ENCODE assay signal across 1 cellular context in the genomic region with DNA sequence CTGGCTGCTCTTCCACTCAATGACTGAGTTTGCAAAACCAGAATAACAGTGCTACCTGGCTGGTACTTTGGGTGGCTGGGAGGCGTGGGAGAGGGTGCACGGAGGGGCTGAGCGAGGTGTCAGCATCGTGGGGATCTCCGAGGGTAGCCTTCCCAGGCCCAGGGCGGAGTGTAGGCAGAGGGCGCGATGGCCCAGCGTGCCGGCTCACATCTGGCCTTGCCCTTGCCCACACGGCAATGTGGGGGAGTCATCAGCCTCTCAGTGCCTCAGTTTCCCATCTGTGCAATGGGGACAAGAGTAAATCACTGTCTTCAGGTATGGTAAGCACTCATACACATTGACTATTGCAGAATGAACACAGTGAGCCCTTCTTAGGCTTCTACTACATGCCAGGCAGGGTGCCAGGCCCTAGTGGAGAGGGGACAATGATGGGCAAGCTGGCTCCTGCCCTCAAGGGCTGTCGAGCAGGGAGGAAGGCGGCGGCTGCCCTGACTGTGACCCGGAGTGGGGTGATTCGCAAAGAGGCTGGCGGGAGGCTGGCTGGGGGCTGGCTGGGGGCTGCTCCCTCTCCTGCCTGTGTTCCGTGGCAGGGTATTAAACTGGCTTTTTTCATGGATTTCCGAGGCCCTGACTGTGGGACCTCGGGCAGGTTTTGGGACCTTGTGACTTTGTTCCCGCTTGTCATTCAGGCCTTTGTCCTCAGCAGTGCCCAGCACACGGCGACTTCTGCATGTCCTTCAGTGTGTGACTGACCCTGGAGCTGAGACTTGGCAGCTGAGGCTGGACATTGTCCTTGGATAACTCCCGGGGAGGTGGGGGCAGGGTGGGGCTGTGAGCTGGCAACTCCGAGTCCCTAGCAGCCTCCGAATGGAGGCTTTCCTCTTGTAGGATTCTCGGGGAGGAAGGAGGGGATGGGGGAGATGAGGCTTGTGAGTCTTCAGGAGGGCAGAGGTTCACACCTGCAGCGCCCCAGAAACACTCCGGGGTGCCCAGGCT.
TF ChIP-seq lines count a peak whose summit lies in the region.

No MANE protein-coding gene starts in this region.

TF ChIP-seq in HepG2, 621 proteins besides CTCF, POLR2A, EP300 and RAD21 (continued from another document):
- 0 out of 2 replicates have a peak, but pooled peaks have one; percentile 29 for TF ChIP-seq BORCS8-MEF2B (CRISPR knock-in tag; IDR thresholded peaks at IDR 0.05)
- no peak for TF ChIP-seq ZNF282 (IDR thresholded peaks at IDR 0.05; ENCODE audit: partially characterized antibody)
- TF ChIP-seq RFX1 (IDR thresholded peaks at IDR 0.05) = no peak
